ENCODE assay signal across 10 cellular contexts in the genomic region with DNA sequence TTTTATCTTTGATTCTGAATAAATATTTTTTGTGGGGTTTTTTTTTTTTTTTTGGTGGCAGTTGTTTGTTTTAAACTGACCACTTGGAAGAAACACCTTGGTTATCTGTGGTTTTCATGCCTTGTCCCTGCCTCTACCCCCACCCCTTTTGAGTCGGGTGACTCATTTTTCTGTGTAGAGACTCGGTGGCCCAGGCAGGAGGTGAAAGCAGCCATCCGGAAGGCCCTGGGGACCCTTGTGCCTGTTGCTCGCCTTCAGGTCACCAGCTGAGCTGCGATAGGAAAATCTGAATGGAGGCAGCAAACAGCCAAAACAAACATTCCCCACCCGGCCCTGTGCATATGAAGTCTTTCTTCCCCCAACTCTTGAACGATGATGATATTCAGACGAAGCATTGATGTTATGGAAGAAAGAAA. TPM values are rescaled to one million over a fixed set of nuclear protein-coding genes. Genes with fewer than 3 reads are reported as not detected.
DNase-seq lines count a peak whose midpoint lies in the region; ATAC-seq, FAIRE-seq and TF ChIP-seq lines count a peak whose summit lies in the region.
"Had no signal": no experiment of that assay in that cellular context is flagged by ENCODE, and none has a peak within 500 bp of the region (broad histone marks: within the 10 kb centered on the region; RNA-seq: fewer than 3 reads in every experiment).

No MANE protein-coding gene starts in this region.

- peaks cover 80% of the 10 kb centered on the region for H3K4me1 ChIP-seq in BLaER1
- peaks cover 33% of the 10 kb centered on the region for H3K4me1 ChIP-seq in adipocyte (ENCODE audit: control insufficient read depth, insufficient read depth, low read length)
- peaks cover 26% of the 10 kb centered on the region for H3K4me1 ChIP-seq in right cardiac atrium (ENCODE audit: control insufficient read depth, insufficient read depth, low read length)
- peaks cover 15% of the 10 kb centered on the region for H3K4me1 ChIP-seq in GM23248 (ENCODE audit: insufficient read depth)

- TF ChIP-seq POLR2A in GM12891 (IDR thresholded peaks at IDR 0.05; ENCODE audit: low read depth, low read length) = no peak

- intact Hi-C loops in right cardiac atrium (cut with DNase I) = loop anchor here in 2 of 4 donors (2.0 to 10.0 kb wide), 2 partner anchors 14 to 70 kb away; a partner anchor contains a TSS

- peaks cover 4 to 5% of the 10 kb centered on the region in 2 donors for H3K36me3 Mint-ChIP-seq in activated naive CD4-positive, alpha-beta T cell treated with anti-CD3 and anti-CD28 coated beads, Interleukin-2, amount 50 U/mL, for 72 hours

- no peaks in the 10 kb centered on the region for H3K9me2 ChIP-seq in GM23248 (ENCODE audit: insufficient read depth)

- no peaks in the 10 kb centered on the region for H3K9me3 ChIP-seq in BLaER1
- H3K9me3 ChIP-seq in adipocyte (ENCODE audit: control insufficient read depth, low read length) = no peaks in the 10 kb centered on the region
- H3K9me3 ChIP-seq in right cardiac atrium (ENCODE audit: control insufficient read depth, low read length) = no peaks in the 10 kb centered on the region
- H3K9me3 ChIP-seq in GM23248 (ENCODE audit: low read depth) = no peaks in the 10 kb centered on the region

- no peak overlapping the region for H2AFZ ChIP-seq in GM23248

- no peaks in the 10 kb centered on the region for H3K9me3 Mint-ChIP-seq in activated naive CD4-positive, alpha-beta T cell treated with anti-CD3 and anti-CD28 coated beads, Interleukin-2, amount 50 U/mL, for 72 hours

- H3K4me3 ChIP-seq in BLaER1 (no peak overlapping the region), adipocyte (ENCODE audit: low read length) (no peak overlapping the region), right cardiac atrium (ENCODE audit: low read length) (no peak overlapping the region), GM23248 (no peak overlapping the region)

- ATAC-seq in right cardiac atrium (peak; percentile 43 to 82), HG03521 (IDR thresholded peaks at IDR 0.05; ENCODE audit: unreplicated experiment) (no peak)
- no peak for ATAC-seq in activated naive CD4-positive, alpha-beta T cell treated with anti-CD3 and anti-CD28 coated beads, Interleukin-2, amount 50 U/mL, for 72 hours

- H3K36me3 ChIP-seq in BLaER1 = peaks cover 28% of the 10 kb centered on the region
- H3K36me3 ChIP-seq in adipocyte (ENCODE audit: control insufficient read depth, insufficient read depth, low read length, severe bottlenecking) = peaks cover 44% of the 10 kb centered on the region
- H3K36me3 ChIP-seq in GM23248 (ENCODE audit: low read depth) = peaks cover 33% of the 10 kb centered on the region; the same call in 1 of the 2 replicates

- no peak for FAIRE-seq in GM12891 (lab: Jason Lieb, UNC)

- DNase-seq in adipocyte (ENCODE audit: low read depth) (no peak), right cardiac atrium (peak; percentile 85 to 88 (median 85)), renal cortical epithelial cell (ENCODE audit: low read depth) (peak; percentile 60), GM12891 (ENCODE audit: insufficient read length, low spot score) (no peak), GM23248 (no peak)
- no peak for DNase-seq in activated naive CD4-positive, alpha-beta T cell treated with anti-CD3 and anti-CD28 coated beads, Interleukin-2, amount 50 U/mL, for 72 hours (ENCODE audit: low spot score in 2 of 2)
- DNase-seq: MV-4-11, nucleus accumbens had no signal

- in situ Hi-C loops in GM23248 (cut with MboI) = no loop called here

- H3K27ac Mint-ChIP-seq in activated naive CD4-positive, alpha-beta T cell treated with anti-CD3 and anti-CD28 coated beads, Interleukin-2, amount 50 U/mL, for 72 hours = no peak overlapping the region

- peak overlapping the region; percentile 90 for H3K27ac ChIP-seq in BLaER1
- peak overlapping the region; percentile 86 for H3K27ac ChIP-seq in right cardiac atrium (ENCODE audit: low read length)
- no peak overlapping the region for H3K27ac ChIP-seq in GM23248

- no peaks in the 10 kb centered on the region for H4K20me1 ChIP-seq in BLaER1
- H4K20me1 ChIP-seq in GM23248 (ENCODE audit: insufficient read depth) = no peaks in the 10 kb centered on the region

- H3F3A ChIP-seq in GM23248 (ENCODE audit: insufficient read depth) = peaks cover 4% of the 10 kb centered on the region; the same call in 1 of the 2 replicates

- H3K27me3 ChIP-seq in BLaER1 (no peaks in the 10 kb centered on the region), adipocyte (replicated peaks; ENCODE audit: control insufficient read depth, insufficient read depth, low read length) (no peaks in the 10 kb centered on the region), right cardiac atrium (ENCODE audit: control insufficient read depth, insufficient read depth) (no peaks in the 10 kb centered on the region), GM23248 (replicated peaks; ENCODE audit: insufficient read depth) (no peaks in the 10 kb centered on the region)

- H3K79me2 ChIP-seq in GM23248 (ENCODE audit: insufficient read depth) = peaks cover 5% of the 10 kb centered on the region; the same call in 1 of the 2 replicates

- WGBS in right cardiac atrium = 40% methylated on average over 8 of the region's 8 CpGs
- 72 to 75% methylated on average over 8 of the region's 8 CpGs for WGBS in GM23248 (ENCODE audit: low coverage in 1 of 2, low lambda C conversion rate in 2 of 2, missing lambda C conversion rate in 2 of 2), 2 experiments

- H3K9ac ChIP-seq in BLaER1 = peak overlapping the region; percentile 75
- peak overlapping the region; percentile 16 for H3K9ac ChIP-seq in adipocyte (ENCODE audit: low read length)
- H3K9ac ChIP-seq in GM23248 = no peak overlapping the region

- H3K4me2 ChIP-seq in BLaER1 (peak overlapping the region; percentile 89), GM23248 (ENCODE audit: unreplicated experiment) (no peak overlapping the region)

TF ChIP-seq in GM12891, 5 proteins besides CTCF, POLR2A, EP300 and RAD21:
- no peak for TF ChIP-seq PAX5 (IDR thresholded peaks at IDR 0.05; ENCODE audit: insufficient read depth, low read length, severe bottlenecking)
- no peak for TF ChIP-seq SPI1 (IDR thresholded peaks at IDR 0.05; ENCODE audit: low read depth, low read length)
- TF ChIP-seq POU2F2 (IDR thresholded peaks at IDR 0.05; ENCODE audit: low read depth, low read length) = no peak
- no peak for TF ChIP-seq POLR2AphosphoS5 (IDR thresholded peaks at IDR 0.05; ENCODE audit: low read depth, low read length)
- no peak for TF ChIP-seq TAF1 (IDR thresholded peaks at IDR 0.05; ENCODE audit: low read depth, low read length)

RNA-seq across cellular contexts. Expression of a gene that starts 22.7 kb away (rescaled TPM):
- total RNA-seq in right cardiac atrium (not detected), renal cortical epithelial cell (0.45 and 0.52 TPM in 2 replicates)
- polyA plus RNA-seq in right cardiac atrium (0.11 TPM), GM23248 (2016; fragmentation: Nextera tagmentation; extraction: Ambion mirVana) (not detected in 2 replicates)
- not detected for polyA plus RNA-seq in GM12891 (2012; ENCODE audit: low read depth, missing spikeins)
- not detected in 2 replicates for total RNA-seq in GM23248 (2014; rRNA removed; shearing (Covaris generic))
- total RNA-seq in activated naive CD4-positive, alpha-beta T cell treated with anti-CD3 and anti-CD28 coated beads, Interleukin-2, amount 50 U/mL, for 72 hours = not detected

RNA-seq across cellular contexts. Expression of a gene that starts 39.6 kb away (rescaled TPM):
- total RNA-seq in right cardiac atrium (10 to 100 TPM; 17.7 to 25.8 (median 20.4) TPM), renal cortical epithelial cell (9.2 and 23.4 TPM in 2 replicates)
- polyA plus RNA-seq in right cardiac atrium (24.4 TPM), GM23248 (2016; fragmentation: Nextera tagmentation; extraction: Ambion mirVana) (33.2 and 37.8 TPM in 2 replicates)
- 9.8 TPM for polyA plus RNA-seq in GM12891 (2012; ENCODE audit: low read depth, missing spikeins)
- 26.8 and 30.5 TPM in 2 replicates for total RNA-seq in GM23248 (2014; rRNA removed; shearing (Covaris generic))
- 1 to 10 TPM; 8.8 to 9.7 TPM for total RNA-seq in activated naive CD4-positive, alpha-beta T cell treated with anti-CD3 and anti-CD28 coated beads, Interleukin-2, amount 50 U/mL, for 72 hours

RNA-seq across cellular contexts. Expression of a gene that starts 54.8 kb away (rescaled TPM):
- total RNA-seq in right cardiac atrium (10 to 100 TPM in 3 of 4 donors, 1 to 10 TPM in 1; 10.0 to 17.5 (median 14.1) TPM), renal cortical epithelial cell (6.1 and 11.4 TPM in 2 replicates)
- polyA plus RNA-seq in right cardiac atrium (35.2 TPM), GM23248 (2016; fragmentation: Nextera tagmentation; extraction: Ambion mirVana) (0.49 and 1.2 TPM in 2 replicates)
- polyA plus RNA-seq in GM12891 (2012; ENCODE audit: low read depth, missing spikeins) = 3.7 TPM
- 1.3 and 2.3 TPM in 2 replicates for total RNA-seq in GM23248 (2014; rRNA removed; shearing (Covaris generic))
- total RNA-seq in activated naive CD4-positive, alpha-beta T cell treated with anti-CD3 and anti-CD28 coated beads, Interleukin-2, amount 50 U/mL, for 72 hours = not detected

Comparison
In these comparisons a context has a peak if more than half of its experiments do, and no peak if none do; other contexts are left out.
1. DNase-seq: peak in right cardiac atrium (3 of 3) and renal cortical epithelial cell (single experiment); none in adipocyte (single experiment), GM12891 (single experiment), GM23248 (single experiment) and activated naive CD4-positive, alpha-beta T cell treated with anti-CD3 and anti-CD28 coated beads, Interleukin-2, amount 50 U/mL, for 72 hours (0 of 2).
2. ATAC-seq: peak in right cardiac atrium (2 of 2); none in HG03521 (single experiment) and activated naive CD4-positive, alpha-beta T cell treated with anti-CD3 and anti-CD28 coated beads, Interleukin-2, amount 50 U/mL, for 72 hours (0 of 2).